ENCODE assay signal across 38 cellular contexts in the genomic region with DNA sequence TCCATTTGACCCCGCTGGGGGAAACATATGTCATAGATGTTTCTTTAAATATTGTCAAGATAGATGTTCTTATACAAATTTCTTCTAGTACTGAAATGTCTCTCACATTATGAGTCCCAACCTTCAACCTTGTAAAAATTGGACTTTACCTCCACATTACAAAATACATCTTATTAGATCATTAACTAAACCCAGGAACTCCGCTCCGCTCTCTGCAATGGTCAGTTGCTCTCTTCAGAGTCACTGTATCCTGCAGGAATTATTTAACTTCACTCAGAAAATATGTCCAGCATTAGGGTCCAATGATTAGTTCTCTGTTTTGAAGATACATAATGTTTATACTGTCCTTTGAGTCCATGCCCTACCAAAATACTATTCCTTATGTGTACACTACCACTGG. TPM values are rescaled to one million over a fixed set of nuclear protein-coding genes. Genes with fewer than 3 reads are reported as not detected.
"Had no signal": no experiment of that assay in that cellular context is flagged by ENCODE, and none has a peak within 500 bp of the region (broad histone marks: within the 10 kb centered on the region; RNA-seq: fewer than 3 reads in every experiment).

No MANE protein-coding gene starts in this region.

- H3K36me3 Mint-ChIP-seq: activated naive CD4-positive, alpha-beta T cell treated with anti-CD3 and anti-CD28 coated beads, Interleukin-2, amount 10 ng/mL, durations not matched to agents 7 days and 5 days; activated naive CD4-positive, alpha-beta T cell treated with anti-CD3 and anti-CD28 coated beads, Interleukin-2, amount 50 U/mL, for 72 hours; activated naive CD8-positive, alpha-beta T cell treated with anti-CD3 and anti-CD28 coated beads, Interleukin-2, amount 10 ng/mL, durations not matched to agents 7 days and 5 days; brain had no signal

- H3K4me1 ChIP-seq: ascending aorta, breast epithelium, colonic mucosa, esophagus squamous epithelium, gastroesophageal sphincter had no signal

- H3K36me3 ChIP-seq: ascending aorta, breast epithelium, cardiac muscle cell, colonic mucosa, esophagus squamous epithelium, gastroesophageal sphincter had no signal

- ATAC-seq: activated naive CD4-positive, alpha-beta T cell treated with anti-CD3 and anti-CD28 coated beads, Interleukin-2, amount 50 U/mL, for 72 hours; activated T-cell treated with anti-CD3 and anti-CD28 coated beads, Interleukin-2, amount 50 U/mL, for 72 hours; gastroesophageal sphincter; WTC11 had no signal

- H3K9me3 ChIP-seq: ascending aorta, breast epithelium, colonic mucosa, esophagus squamous epithelium, gastroesophageal sphincter had no signal

- H3K27me3 ChIP-seq: ascending aorta, breast epithelium, cardiac muscle cell, colonic mucosa, esophagus squamous epithelium, gastroesophageal sphincter had no signal

- H3K4me3 ChIP-seq: ascending aorta, breast epithelium, cardiac muscle cell, colonic mucosa, esophagus squamous epithelium, gastroesophageal sphincter had no signal

- H3K27ac Mint-ChIP-seq: activated CD4-positive, alpha-beta memory T cell treated with anti-CD3 and anti-CD28 coated beads, Interleukin-2, amount 10 ng/mL, durations not matched to agents 7 days and 5 days; activated CD4-positive, alpha-beta T cell treated with anti-CD3 and anti-CD28 coated beads, Interleukin-2, amount 10 ng/mL, durations not matched to agents 7 days and 5 days; activated naive CD4-positive, alpha-beta T cell treated with anti-CD3 and anti-CD28 coated beads, Interleukin-2, amount 10 ng/mL, durations not matched to agents 7 days and 5 days; activated naive CD4-positive, alpha-beta T cell treated with anti-CD3 and anti-CD28 coated beads, Interleukin-2, amount 50 U/mL, for 72 hours; activated naive CD8-positive, alpha-beta T cell treated with anti-CD3 and anti-CD28 coated beads, Interleukin-2, amount 10 ng/mL, durations not matched to agents 7 days and 5 days; activated T-cell treated with anti-CD3 and anti-CD28 coated beads, Interleukin-2, amount 50 U/mL, for 24 hours; activated T-cell treated with anti-CD3 and anti-CD28 coated beads, Interleukin-2, amount 50 U/mL, for 72 hours; brain; WTC11 had no signal

- DNase-seq: activated CD4-positive, alpha-beta memory T cell treated with anti-CD3 and anti-CD28 coated beads, Interleukin-2, amount 10 ng/mL, durations not matched to agents 7 days and 5 days; activated CD4-positive, alpha-beta T cell treated with anti-CD3 and anti-CD28 coated beads for 1 hour; activated CD4-positive, alpha-beta T cell treated with anti-CD3 and anti-CD28 coated beads for 4 hours; activated CD4-positive, alpha-beta T cell treated with anti-CD3 and anti-CD28 coated beads, Interleukin-2, amount 10 ng/mL, durations not matched to agents 7 days and 5 days; activated CD4-positive, alpha-beta T cell treated with anti-CD3 and anti-CD28 coated beads, Interleukin-2, amount 50 U/mL, for 4 hours; activated CD8-positive, alpha-beta memory T cell treated with anti-CD3 and anti-CD28 coated beads, Interleukin-2, amount 50 U/mL, for 48 hours; activated gamma-delta T cell; activated naive CD4-positive, alpha-beta T cell; activated naive CD4-positive, alpha-beta T cell treated with anti-CD3 and anti-CD28 coated beads, Interleukin-2, amount 10 ng/mL, durations not matched to agents 7 days and 5 days; activated naive CD8-positive, alpha-beta T cell treated with anti-CD3 and anti-CD28 coated beads, Interleukin-2, amount 10 ng/mL, durations not matched to agents 7 days and 5 days; activated T-cell treated with anti-CD3 and anti-CD28 coated beads for 4 hours; activated T-cell treated with anti-CD3 and anti-CD28 coated beads, Interleukin-2, amount 50 U/mL, for 24 hours; activated T-cell treated with anti-CD3 and anti-CD28 coated beads, Interleukin-2, amount 50 U/mL, for 72 hours; central memory CD4-positive, alpha-beta T cell; cerebellar nuclear complex; colonic mucosa; effector CD8-positive, alpha-beta T cell; esophagus squamous epithelium; foreskin melanocyte; T-helper 2 cell had no signal

- FAIRE-seq: endometrium, endothelial cell of umbilical vein, TTC549 had no signal

- H3K27me3 Mint-ChIP-seq: activated naive CD4-positive, alpha-beta T cell treated with anti-CD3 and anti-CD28 coated beads, Interleukin-2, amount 10 ng/mL, durations not matched to agents 7 days and 5 days; brain had no signal

- H3K9me3 Mint-ChIP-seq: activated CD4-positive, alpha-beta memory T cell treated with anti-CD3 and anti-CD28 coated beads, Interleukin-2, amount 10 ng/mL, durations not matched to agents 7 days and 5 days; activated CD4-positive, alpha-beta T cell treated with anti-CD3 and anti-CD28 coated beads, Interleukin-2, amount 10 ng/mL, durations not matched to agents 7 days and 5 days; activated naive CD4-positive, alpha-beta T cell treated with anti-CD3 and anti-CD28 coated beads, Interleukin-2, amount 10 ng/mL, durations not matched to agents 7 days and 5 days; activated naive CD4-positive, alpha-beta T cell treated with anti-CD3 and anti-CD28 coated beads, Interleukin-2, amount 50 U/mL, for 72 hours; activated naive CD8-positive, alpha-beta T cell treated with anti-CD3 and anti-CD28 coated beads, Interleukin-2, amount 10 ng/mL, durations not matched to agents 7 days and 5 days; activated T-cell treated with anti-CD3 and anti-CD28 coated beads, Interleukin-2, amount 50 U/mL, for 24 hours; activated T-cell treated with anti-CD3 and anti-CD28 coated beads, Interleukin-2, amount 50 U/mL, for 72 hours had no signal

- H3K4me1 Mint-ChIP-seq: activated CD4-positive, alpha-beta memory T cell treated with anti-CD3 and anti-CD28 coated beads, Interleukin-2, amount 10 ng/mL, durations not matched to agents 7 days and 5 days; activated CD4-positive, alpha-beta T cell treated with anti-CD3 and anti-CD28 coated beads, Interleukin-2, amount 10 ng/mL, durations not matched to agents 7 days and 5 days; activated naive CD4-positive, alpha-beta T cell treated with anti-CD3 and anti-CD28 coated beads, Interleukin-2, amount 10 ng/mL, durations not matched to agents 7 days and 5 days; activated naive CD8-positive, alpha-beta T cell treated with anti-CD3 and anti-CD28 coated beads, Interleukin-2, amount 10 ng/mL, durations not matched to agents 7 days and 5 days; brain had no signal

- H3K4me3 Mint-ChIP-seq: activated CD4-positive, alpha-beta memory T cell treated with anti-CD3 and anti-CD28 coated beads, Interleukin-2, amount 10 ng/mL, durations not matched to agents 7 days and 5 days; activated CD4-positive, alpha-beta T cell treated with anti-CD3 and anti-CD28 coated beads, Interleukin-2, amount 10 ng/mL, durations not matched to agents 7 days and 5 days; activated naive CD4-positive, alpha-beta T cell treated with anti-CD3 and anti-CD28 coated beads, Interleukin-2, amount 10 ng/mL, durations not matched to agents 7 days and 5 days; activated naive CD8-positive, alpha-beta T cell treated with anti-CD3 and anti-CD28 coated beads, Interleukin-2, amount 10 ng/mL, durations not matched to agents 7 days and 5 days; activated T-cell treated with anti-CD3 and anti-CD28 coated beads, Interleukin-2, amount 50 U/mL, for 24 hours; activated T-cell treated with anti-CD3 and anti-CD28 coated beads, Interleukin-2, amount 50 U/mL, for 72 hours; brain; WTC11 had no signal

- H3K27ac ChIP-seq: ascending aorta, breast epithelium, cardiac muscle cell, colonic mucosa, epithelial cell of prostate, esophagus squamous epithelium, gastroesophageal sphincter, VCaP had no signal

RNA-seq across cellular contexts. Expression of a gene that starts 8.5 kb away (rescaled TPM):
- total RNA-seq: activated CD4-positive, alpha-beta memory T cell treated with anti-CD3 and anti-CD28 coated beads, Interleukin-2, amount 10 ng/mL, durations not matched to agents 7 days and 5 days; activated CD4-positive, alpha-beta T cell treated with anti-CD3 and anti-CD28 coated beads, Interleukin-2, amount 10 ng/mL, durations not matched to agents 7 days and 5 days; activated naive CD4-positive, alpha-beta T cell treated with anti-CD3 and anti-CD28 coated beads, Interleukin-2, amount 50 U/mL, for 72 hours; activated naive CD8-positive, alpha-beta T cell treated with anti-CD3 and anti-CD28 coated beads, Interleukin-2, amount 10 ng/mL, durations not matched to agents 7 days and 5 days; activated T-cell treated with anti-CD3 and anti-CD28 coated beads, Interleukin-2, amount 50 U/mL, for 72 hours; ascending aorta; cardiac muscle cell; colonic mucosa; dermis microvascular lymphatic vessel endothelial cell; endothelial cell of umbilical vein; esophagus squamous epithelium; fibroblast of lung; fibroblast of villous mesenchyme; gastroesophageal sphincter; glomerular endothelial cell; T-helper 1 cell treated with Interleukin-12 subunit alpha and Interleukin-12 subunit beta and Interleukin-4 antibody, amounts not matched to agents 30 ng/mL and 1 ng/mL, for 36 hours had no signal
- polyA plus RNA-seq: endothelial cell of umbilical vein, esophagus, fibroblast of lung had no signal
